Comparison of ENCODE assay signal across 24 cellular contexts in genomic region chr5:10501554-10502075, GRCh38. TPM values are rescaled to one million over a fixed set of nuclear protein-coding genes. Genes with fewer than 3 reads are reported as not detected.
A peak's percentile ranks its signal among the peaks of the same experiment; 100 is the strongest.
DNase-seq lines count a peak whose midpoint lies in the region; ATAC-seq and TF ChIP-seq lines count a peak whose summit lies in the region.
"Had no signal": no experiment of that assay in that cellular context is flagged by ENCODE, and none has a peak within 500 bp of the region (broad histone marks: within the 10 kb centered on the region; RNA-seq: fewer than 3 reads in every experiment).

No MANE protein-coding gene starts in this region.

- H4K12ac ChIP-seq in trophoblast cell (ENCODE audit: low read depth, low read length), result no peak overlapping the region

- H4K8ac ChIP-seq in trophoblast cell (ENCODE audit: low read depth, low read length), result no peak overlapping the region

- H2AFZ ChIP-seq in trophoblast cell (ENCODE audit: insufficient read depth, low read length, poor library complexity), result no peak overlapping the region

- no peaks in the 10 kb centered on the region for H3K9me3 ChIP-seq in heart right ventricle
- H3K9me3 ChIP-seq in SK-N-MC (ENCODE audit: low read depth, low read length), result no peaks in the 10 kb centered on the region
- H3K9me3 ChIP-seq in aorta (ENCODE audit: control insufficient read depth, low read length), result no peaks in the 10 kb centered on the region
- H3K9me3 ChIP-seq in trophoblast cell (ENCODE audit: insufficient read depth, low read depth, low read length), result no peaks in the 10 kb centered on the region
- H3K9me3 ChIP-seq in effector memory CD4-positive, alpha-beta T cell (ENCODE audit: control insufficient read depth, low read length), result no peaks in the 10 kb centered on the region
- H3K9me3 ChIP-seq: gastrocnemius medialis, SJSA1, upper lobe of left lung had no signal

- H3K79me1 ChIP-seq in trophoblast cell (ENCODE audit: low read length), result peaks cover 3% of the 10 kb centered on the region

- no peak overlapping the region for H3K18ac ChIP-seq in trophoblast cell (ENCODE audit: low read length)

- H2BK12ac ChIP-seq in trophoblast cell (ENCODE audit: low read length), result no peak overlapping the region

- TF ChIP-seq CTCF in heart right ventricle (IDR thresholded peaks at IDR 0.05) (no peak), fibroblast of the aortic adventitia (IDR thresholded peaks at IDR 0.05; ENCODE audit: insufficient read depth, low read length) (no peak)

- no peak overlapping the region for H3K27ac ChIP-seq in heart right ventricle
- H3K27ac ChIP-seq in SK-N-MC, result peak overlapping the region; percentile 82
- H3K27ac ChIP-seq in aorta (ENCODE audit: low read depth in 1 of 2, low read length in 2 of 2), result no peak overlapping the region
- H3K27ac ChIP-seq in trophoblast cell (ENCODE audit: low read depth, low read length), result no peak overlapping the region
- H3K27ac ChIP-seq in effector memory CD4-positive, alpha-beta T cell (ENCODE audit: insufficient read depth, low read length, poor library complexity, severe bottlenecking), result no peak overlapping the region
- H3K27ac ChIP-seq: BLaER1 treated with 17β-estradiol and CSF1 and Interleukin-3, amounts not matched to agents 10 nM and 100 nM; gastrocnemius medialis; SJSA1; upper lobe of left lung had no signal

- H3K14ac ChIP-seq in trophoblast cell (ENCODE audit: low read length), result no peak overlapping the region

- DNase-seq in Right ventricle myocardium superior (no peak), heart right ventricle (no peak), SK-N-MC (ENCODE audit: low read depth, low spot score) (no peak), fibroblast of the aortic adventitia (ENCODE audit: low read depth) (peak; percentile 43), aorta (peak; percentile 11 to 57), NCI-H446 treated with DMSO at 0.1 percent for 48 hours (lab: John Stamatoyannopoulos, UW) (no peak), trophoblast cell (no peak)
- DNase-seq in effector memory CD4-positive, alpha-beta T cell, result no peak
- DNase-seq: activated CD4-positive, alpha-beta T cell treated with anti-CD3 and anti-CD28 coated beads for 4 hours; activated naive CD4-positive, alpha-beta T cell treated with Interleukin-2 at 50 U/mL for 16 hours; activated T-cell treated with anti-CD3 and anti-CD28 coated beads, Interleukin-2, amount 50 U/mL, for 48 hours; gastrocnemius medialis; NCI-H1092; NCI-H2029; NCI-H2227 treated with DMSO at 0.1 percent for 48 hours; NCI-H774; retina; stimulated activated CD8-positive, alpha-beta memory T cell treated with anti-CD3 and anti-CD28 coated beads, Interleukin-4, amount 100 ng/mL, for 48 hours; upper lobe of left lung had no signal

- no peak overlapping the region for H2BK120ac ChIP-seq in trophoblast cell (ENCODE audit: insufficient read depth, low read length, poor library complexity)

- H3K79me2 ChIP-seq in trophoblast cell (ENCODE audit: control insufficient read depth, insufficient read depth, low read length, poor library complexity), result no peaks in the 10 kb centered on the region

- H2AK5ac ChIP-seq in trophoblast cell (ENCODE audit: low read length), result no peak overlapping the region

- H3K4me2 ChIP-seq in trophoblast cell (ENCODE audit: low read length), result no peak overlapping the region
- H3K4me2 ChIP-seq: BLaER1 treated with 17β-estradiol and CSF1 and Interleukin-3, amounts not matched to agents 10 nM and 100 nM had no signal

- H3K27me3 ChIP-seq in heart right ventricle (no peaks in the 10 kb centered on the region), aorta (ENCODE audit: control insufficient read depth in 1 of 2, insufficient read depth in 2 of 2, low read length in 1 of 2) (no peaks in the 10 kb centered on the region), trophoblast cell (ENCODE audit: insufficient read depth, low read length) (no peaks in the 10 kb centered on the region)
- H3K27me3 ChIP-seq in effector memory CD4-positive, alpha-beta T cell (replicated peaks; ENCODE audit: control insufficient read depth, insufficient read depth, low read length, poor library complexity, severe bottlenecking), result no peaks in the 10 kb centered on the region
- H3K27me3 ChIP-seq: BLaER1 treated with 17β-estradiol and CSF1 and Interleukin-3, amounts not matched to agents 10 nM and 100 nM; gastrocnemius medialis; SJSA1; upper lobe of left lung had no signal

- no peak overlapping the region for H3K4ac ChIP-seq in trophoblast cell (ENCODE audit: low read depth, low read length)

- peaks cover 0 to 20% (median 16%) of the 10 kb centered on the region in 9 donors for H3K4me1 ChIP-seq in heart right ventricle
- H3K4me1 ChIP-seq in aorta (ENCODE audit: control insufficient read depth in 1 of 2, insufficient read depth in 2 of 2, low read length in 2 of 2), result no peaks in the 10 kb centered on the region
- peaks cover 0 to 4% of the 10 kb centered on the region in 2 experiments for H3K4me1 ChIP-seq in trophoblast cell (ENCODE audit: control insufficient read depth in 1 of 2, insufficient read depth in 2 of 2, low read length in 2 of 2)
- no peaks in the 10 kb centered on the region for H3K4me1 ChIP-seq in effector memory CD4-positive, alpha-beta T cell (ENCODE audit: control insufficient read depth, insufficient read depth, low read length, poor library complexity, severe bottlenecking)
- H3K4me1 ChIP-seq: gastrocnemius medialis had no signal

- no peak overlapping the region for H3K23ac ChIP-seq in trophoblast cell (ENCODE audit: low read length)

- H3K9ac ChIP-seq in SK-N-MC (ENCODE audit: insufficient read length) (peak overlapping the region; percentile 69), trophoblast cell (ENCODE audit: low read length) (no peak overlapping the region)
- H3K9ac ChIP-seq: BLaER1 treated with 17β-estradiol and CSF1 and Interleukin-3, amounts not matched to agents 10 nM and 100 nM had no signal

- no peak overlapping the region for H4K91ac ChIP-seq in trophoblast cell (ENCODE audit: low read depth, low read length)

- H3K4me3 ChIP-seq in heart right ventricle (no peak overlapping the region), SK-N-MC (peak overlapping the region; percentile 47), fibroblast of the aortic adventitia (ENCODE audit: low read depth, low read length) (no peak overlapping the region), aorta (ENCODE audit: low read length in 2 of 2) (no peak overlapping the region), trophoblast cell (ENCODE audit: low read depth, low read length) (no peak overlapping the region)
- no peak overlapping the region for H3K4me3 ChIP-seq in effector memory CD4-positive, alpha-beta T cell (ENCODE audit: insufficient read depth, low read depth, low read length, poor library complexity, severe bottlenecking)
- H3K4me3 ChIP-seq: BLaER1 treated with 17β-estradiol and CSF1 and Interleukin-3, amounts not matched to agents 10 nM and 100 nM; gastrocnemius medialis; SJSA1; upper lobe of left lung had no signal

- intact Hi-C loops in Right ventricle myocardium superior (cut with DNase I) (no loop called here), heart right ventricle (cut with DNase I) (no loop called here), aorta (cut with DNase I) (no loop called here)

- no peaks in the 10 kb centered on the region for H3K36me3 ChIP-seq in heart right ventricle
- no peaks in the 10 kb centered on the region for H3K36me3 ChIP-seq in SK-N-MC (ENCODE audit: insufficient read depth, low read length)
- no peaks in the 10 kb centered on the region for H3K36me3 ChIP-seq in aorta (ENCODE audit: control insufficient read depth in 1 of 2, insufficient read depth in 2 of 2, low read length in 1 of 2)
- no peaks in the 10 kb centered on the region for H3K36me3 ChIP-seq in trophoblast cell (ENCODE audit: control insufficient read depth in 1 of 2, insufficient read depth in 2 of 2, low read length in 2 of 2)
- no peaks in the 10 kb centered on the region for H3K36me3 ChIP-seq in effector memory CD4-positive, alpha-beta T cell (ENCODE audit: control insufficient read depth, insufficient read depth, low read length)
- H3K36me3 ChIP-seq: BLaER1 treated with 17β-estradiol and CSF1 and Interleukin-3, amounts not matched to agents 10 nM and 100 nM; gastrocnemius medialis; SJSA1; upper lobe of left lung had no signal

- WGBS in heart right ventricle, 2 donors, result 71 to 73% methylated on average over 9 of the region's 9 CpGs
- WGBS in aorta, 2 donors, result 85 to 86% methylated on average over 9 of the region's 9 CpGs
- WGBS in trophoblast cell (ENCODE audit: extremely low coverage, insufficient coverage, insufficient read length), result no CpG with 5 or more reads among the region's 9 CpGs

- no peak overlapping the region for H2BK5ac ChIP-seq in trophoblast cell (ENCODE audit: low read depth, low read length, poor library complexity)

- ATAC-seq in Right ventricle myocardium superior (ENCODE audit: poor library complexity) (peak; percentile 23), heart right ventricle (no peak), aorta (ENCODE audit: low FRiP score) (no peak)
- ATAC-seq: gastrocnemius medialis had no signal

RNA-seq across cellular contexts. Expression of gene ROPN1L, which starts 59.9 kb away (rescaled TPM):
- total RNA-seq in Right ventricle myocardium superior (not detected), heart right ventricle (under 1 TPM in 8 of 10 donors, not detected in 2; 0.28 to 0.83 (median 0.32) TPM), fibroblast of the aortic adventitia (ENCODE audit: low replicate concordance) (0.63 TPM in 1 of 2 replicates, not detected in the other), aorta (under 1 TPM in 1 of 2 donors, not detected in 1; 0.68 TPM)
- polyA plus RNA-seq in heart right ventricle (under 1 TPM; 0.17 to 0.29 TPM), aorta (under 1 TPM in 1 of 2 donors, not detected in 1; 0.88 TPM)
- polyA plus RNA-seq in trophoblast cell (2013), result 0.17 and 0.19 TPM in 2 replicates
- total RNA-seq: H7, HT-29 had no signal
- polyA plus RNA-seq: keratinocyte had no signal

Comparison
In these comparisons a context has a peak if more than half of its experiments do, and no peak if none do; other contexts are left out.
1. DNase-seq: peak in fibroblast of the aortic adventitia (single experiment) and aorta (2 of 2); none in Right ventricle myocardium superior (single experiment), heart right ventricle (0 of 2), SK-N-MC (single experiment), NCI-H446 treated with DMSO at 0.1 percent for 48 hours (single experiment), trophoblast cell (0 of 2) and effector memory CD4-positive, alpha-beta T cell (0 of 3).